Comparison of ENCODE assay signal across 1 cellular context in the genomic region with DNA sequence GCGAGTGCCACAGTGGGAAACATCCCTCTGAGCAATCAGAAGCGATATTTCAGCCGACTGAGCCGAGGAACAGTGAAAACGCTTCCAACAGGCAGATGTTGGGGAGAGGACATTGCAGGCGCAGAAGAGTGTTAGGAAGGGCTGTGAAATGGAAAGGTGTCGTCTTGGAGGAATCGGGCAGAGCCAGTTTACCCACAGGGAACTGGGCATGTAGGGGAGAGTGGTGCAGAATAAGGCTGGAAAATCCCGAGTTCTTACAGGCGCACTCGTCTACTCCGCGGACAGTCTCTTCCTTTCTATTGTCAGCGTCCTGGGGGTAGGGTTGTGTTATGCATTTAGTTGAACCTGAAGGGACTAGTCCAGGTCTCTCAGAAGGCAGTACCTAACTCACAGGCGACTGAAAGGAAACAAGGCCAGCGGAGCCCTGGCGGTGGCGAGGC.
TF ChIP-seq lines count a peak whose summit lies in the region.

No MANE protein-coding gene starts in this region.

TF ChIP-seq in HCT116, 20 proteins besides CTCF, POLR2A, EP300 and RAD21 (continued from another document):
- TF ChIP-seq CBX3 (IDR thresholded peaks at IDR 0.05; ENCODE audit: low read depth) (no peak), SIN3A (IDR thresholded peaks at IDR 0.05; ENCODE audit: low read depth) (no peak)
